ENCODE assay signal across 8 cellular contexts in genomic region chr2:128778843-128779242, GRCh38.
"Had no signal": no experiment of that assay in that cellular context is flagged by ENCODE, and none has a peak within 500 bp of the region (broad histone marks: within the 10 kb centered on the region; RNA-seq: fewer than 3 reads in every experiment).

No MANE protein-coding gene starts in this region.

- H3K4me3 ChIP-seq: GM23248, HAP-1 had no signal

- H3K9me3 ChIP-seq: HAP-1 had no signal

- H3K27ac ChIP-seq: GM23248, KMS-11 had no signal

- FAIRE-seq: HTR-8/SVneo had no signal

- ATAC-seq: HCT116 had no signal

- H3K36me3 ChIP-seq: HAP-1 had no signal

- H3K9ac ChIP-seq: GM23248, KMS-11 had no signal

- H3K4me2 ChIP-seq: KMS-11 had no signal

- H2AFZ ChIP-seq: GM23248 had no signal

- H3K4me1 ChIP-seq: HAP-1 had no signal

- DNase-seq: GM23248, GOT3, IMR-90, KBM-7 had no signal
